In genomic region chr22:41782316-41782715, GRCh38 we compare ENCODE assay signal across 1 cellular context.
TF ChIP-seq lines count a peak whose summit lies in the region.

No MANE protein-coding gene starts in this region.

TF ChIP-seq in IMR-90, 13 proteins besides CTCF, POLR2A, EP300 and RAD21:
- TF ChIP-seq CHD1 (IDR thresholded peaks at IDR 0.05; ENCODE audit: low read depth, low read length): no peak
- no peak for TF ChIP-seq CEBPB (IDR thresholded peaks at IDR 0.05; ENCODE audit: low read depth, low read length)
- no peak for TF ChIP-seq MXI1 (IDR thresholded peaks at IDR 0.05; ENCODE audit: borderline replicate concordance, low read depth, low read length)
- no peak for TF ChIP-seq MAZ (IDR thresholded peaks at IDR 0.05; ENCODE audit: borderline replicate concordance, low read depth, low read length)
- no peak for TF ChIP-seq SMC3 (IDR thresholded peaks at IDR 0.05; ENCODE audit: low read depth, low read length)
- TF ChIP-seq RFX5 (IDR thresholded peaks at IDR 0.05; ENCODE audit: low read depth, low read length): no peak
- no peak for TF ChIP-seq ELK1 (IDR thresholded peaks at IDR 0.05; ENCODE audit: borderline replicate concordance, low read depth, low read length)
- TF ChIP-seq RCOR1 (IDR thresholded peaks at IDR 0.05; ENCODE audit: insufficient replicate concordance, low read length): no peak
- no peak for TF ChIP-seq USF2 (IDR thresholded peaks at IDR 0.05; ENCODE audit: low read depth, low read length)
- TF ChIP-seq FOS (IDR thresholded peaks at IDR 0.05; ENCODE audit: low read depth, low read length): no peak
- TF ChIP-seq NFE2L2 (IDR thresholded peaks at IDR 0.05; ENCODE audit: low read depth, low read length): no peak
- TF ChIP-seq MAFK (IDR thresholded peaks at IDR 0.05; ENCODE audit: low read depth, low read length): no peak
- TF ChIP-seq BHLHE40 (IDR thresholded peaks at IDR 0.05; ENCODE audit: low read depth, low read length): no peak
